In the genomic region with DNA sequence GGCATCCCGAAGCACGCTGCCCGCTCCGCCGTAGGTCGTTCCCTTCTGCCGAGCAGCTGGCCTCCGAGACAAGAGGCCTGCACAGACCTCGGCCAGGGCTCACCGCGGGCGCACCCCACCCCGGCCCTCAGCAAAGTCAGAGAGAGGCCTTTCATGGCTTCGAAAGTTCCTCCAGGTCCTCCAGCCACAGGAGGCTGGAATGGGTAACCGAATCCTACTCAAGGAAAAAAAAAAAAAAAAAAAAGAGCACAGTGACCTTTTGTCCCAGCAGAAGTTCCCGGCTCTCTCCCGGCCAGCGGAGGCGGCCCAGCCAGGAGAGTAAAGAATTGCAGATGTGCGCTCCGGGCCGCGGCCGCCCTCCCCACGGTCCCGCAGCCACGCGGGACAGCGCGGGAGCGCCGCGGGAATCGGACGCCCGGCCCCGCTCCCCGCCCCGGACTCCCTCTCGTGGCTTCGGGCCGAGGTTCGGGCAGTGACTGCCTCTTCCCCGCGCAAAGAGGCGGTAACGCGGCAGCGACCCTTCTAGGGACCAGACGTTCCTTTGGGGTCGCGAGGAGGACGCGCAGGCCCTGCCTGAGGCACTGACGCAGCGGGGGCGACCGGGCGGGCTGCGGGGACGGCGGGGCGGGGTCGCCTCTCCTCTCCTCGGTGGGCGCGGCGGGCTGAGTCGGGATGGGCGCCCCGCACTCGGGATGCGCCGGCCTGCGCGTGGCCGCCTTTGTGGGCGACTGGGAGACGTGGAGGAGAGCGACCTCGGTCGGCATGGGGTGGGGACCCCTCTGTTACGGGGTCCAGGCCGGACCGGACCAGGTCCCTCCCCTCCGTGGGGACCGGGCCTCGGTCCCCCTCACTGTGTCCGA, we compare ENCODE assay signal across 8 cellular contexts. TPM values are rescaled to one million over a fixed set of nuclear protein-coding genes. Genes with fewer than 3 reads are reported as not detected.
DNase-seq lines count a peak whose midpoint lies in the region; ATAC-seq and TF ChIP-seq lines count a peak whose summit lies in the region.
"Had no signal": no experiment of that assay in that cellular context is flagged by ENCODE, and none has a peak within 500 bp of the region (broad histone marks: within the 10 kb centered on the region; RNA-seq: fewer than 3 reads in every experiment).

No MANE protein-coding gene starts in this region.

- H3K27ac Mint-ChIP-seq in activated B cell treated with CpG ODN at 0.5 μM for 24 hours = no peak overlapping the region

- POLR2A ChIA-PET in activated B cell treated with CpG ODN at 0.5 μM for 24 hours (lab: Charles Lee) = interaction anchor here (0.6 kb wide), 1 partner anchor 186 kb away, joined by 4 read pairs; no protein-coding TSS in a partner anchor

- CTCF ChIA-PET in activated B cell treated with CpG ODN at 0.5 μM for 24 hours (lab: Charles Lee) = interaction anchor here (1.2 kb wide), 1 partner anchor 37 kb away, joined by 4 read pairs; no protein-coding TSS in a partner anchor

- H3K27me3 Mint-ChIP-seq in activated B cell treated with CpG ODN at 0.5 μM for 24 hours = peaks cover 48% of the 10 kb centered on the region

- H3K36me3 Mint-ChIP-seq in activated B cell treated with CpG ODN at 0.5 μM for 24 hours (ENCODE audit: low read depth) = no peaks in the 10 kb centered on the region

- peaks cover 0 to 29% (median 18%) of the 10 kb centered on the region in 12 donors for H3K4me1 ChIP-seq in heart left ventricle

- peak overlapping the region; percentile 19 to 79 (median 66) for H3K4me3 ChIP-seq in heart left ventricle

- H3K36me3 ChIP-seq in heart left ventricle = no peaks in the 10 kb centered on the region

- intact Hi-C loops in activated B cell treated with CpG ODN at 0.5 μM for 24 hours (cut with micrococcal nuclease) = loop anchor here (10.0 kb wide), 1 partner anchor 142 kb away; a partner anchor contains a TSS
- intact Hi-C loops in heart left ventricle (cut with DNase I) = no loop called here

- peaks cover 3 to 41% (median 19%) of the 10 kb centered on the region in 9 donors for H3K27me3 ChIP-seq in heart left ventricle

- in situ Hi-C loops in KBM-7 (cut with MboI; ENCODE audit: low pct_unique_long_range_greater_than_20kb, low sequenced_read_pairs) = no loop called here

- no peak for TF ChIP-seq POLR2A in heart left ventricle (IDR thresholded peaks at IDR 0.05)

- peak overlapping the region in 11 of 12 donors; percentile 27 to 79 (median 69) for H3K27ac ChIP-seq in heart left ventricle

- H3K9me3 Mint-ChIP-seq in activated B cell treated with CpG ODN at 0.5 μM for 24 hours = no peaks in the 10 kb centered on the region

- WGBS in heart left ventricle, 4 donors = 2 to 29% (median 9%) methylated on average over 13 to 89 of the region's 89 CpGs

- peak overlapping the region; percentile 59 for H3K4me3 Mint-ChIP-seq in activated B cell treated with CpG ODN at 0.5 μM for 24 hours

- DNase-seq in HCEC 1CT (peak; percentile 11), activated B cell treated with CpG ODN at 0.5 μM for 24 hours (peak; percentile 23), heart left ventricle (peak in 3 of 5 donors; percentile 33 to 43 (median 43)), retina (peak; percentile 75), SK-N-DZ (ENCODE audit: low spot score) (no peak), KBM-7 (no peak), EL (no peak)

- H3K4me1 Mint-ChIP-seq in activated B cell treated with CpG ODN at 0.5 μM for 24 hours = peaks cover 13% of the 10 kb centered on the region

- H3K9me3 ChIP-seq in heart left ventricle = no peaks in the 10 kb centered on the region

- ATAC-seq in activated B cell treated with CpG ODN at 0.5 μM for 24 hours (ENCODE audit: low read depth) (no peak), heart left ventricle (peak in 2 of 4 donors; percentile 12 to 13)

- TF ChIP-seq CTCF in activated B cell treated with CpG ODN at 0.5 μM for 24 hours (IDR thresholded peaks at IDR 0.05) (no peak), heart left ventricle (IDR thresholded peaks at IDR 0.05) (peak in 2 of 12 donors; percentile 6 to 8)

RNA-seq across cellular contexts. Expression of a gene that starts 0.8 kb away (rescaled TPM):
- total RNA-seq in activated B cell treated with CpG ODN at 0.5 μM for 24 hours (0.39 and 0.62 TPM in 2 replicates), heart left ventricle (10 to 100 TPM in 4 of 9 donors, 1 to 10 TPM in 5; 3.7 to 33.9 (median 8.5) TPM)
- polyA plus RNA-seq in heart left ventricle = 1 to 10 TPM; 4.1 to 9.9 TPM
- 5.1 and 6.3 TPM in 2 replicates for polyA plus RNA-seq in SK-N-DZ (2014; cell fraction: cytosol; rRNA removed)
- 5.5 and 19.4 TPM in 2 replicates for polyA plus RNA-seq in SK-N-DZ (2014; cell fraction: nucleus; rRNA removed)
- total RNA-seq: T-helper 1 cell treated with Interleukin-12 subunit alpha and Interleukin-12 subunit beta and Interleukin-4 antibody, amounts not matched to agents 30 ng/mL and 1 ng/mL, for 36 hours had no signal

Comparison
In these comparisons a context has a peak if more than half of its experiments do, and no peak if none do; other contexts are left out.
1. DNase-seq: peak in HCEC 1CT (single experiment), activated B cell treated with CpG ODN at 0.5 μM for 24 hours (single experiment), heart left ventricle (3 of 5) and retina (single experiment); none in SK-N-DZ (single experiment), KBM-7 (single experiment) and EL (single experiment).